In genomic region chr3:172749201-172749965, GRCh38 we compare ENCODE assay signal across 8 cellular contexts. TPM values are rescaled to one million over a fixed set of nuclear protein-coding genes. Genes with fewer than 3 reads are reported as not detected.
DNase-seq lines count a peak whose midpoint lies in the region; ATAC-seq lines count a peak whose summit lies in the region.

No MANE protein-coding gene starts in this region.

- intact Hi-C loops in CD4-positive, alpha-beta memory T cell (cut with micrococcal nuclease), result no loop called here

- H3K4me1 ChIP-seq in CD4-positive, alpha-beta memory T cell (ENCODE audit: insufficient read depth, low read length), result peaks cover 19% of the 10 kb centered on the region
- peaks cover 15% of the 10 kb centered on the region for H3K4me1 ChIP-seq in HUES64 (ENCODE audit: insufficient read depth, low read length)

- H3K27me3 Mint-ChIP-seq in CD4-positive, alpha-beta memory T cell, result no peaks in the 10 kb centered on the region

- H3K4me3 ChIP-seq in CD4-positive, alpha-beta memory T cell (ENCODE audit: low read length in 2 of 2), result peak overlapping the region in 1 of 2 donors; percentile 36
- H3K4me3 ChIP-seq in HUES64 (ENCODE audit: low read length), result peak overlapping the region; percentile 54
- H3K4me3 ChIP-seq in skin epidermis, result peak overlapping the region in 6 of 7 experiments; percentile 72 to 97 (median 85)

- CTCF ChIA-PET in CD4-positive, alpha-beta memory T cell (lab: Charles Lee; ENCODE audit: partially characterized antibody), result interaction anchor here (0.7 to 1.7 kb wide), 12 partner anchors 8 to 474 kb away, joined by 3 to 7 read pairs (median 3); partner anchors contain the start of gene NCEH1

- H3K9ac ChIP-seq in HUES64 (ENCODE audit: low read depth, low read length), result peak overlapping the region; percentile 77; the same call in 1 of the 2 replicates

- H3K27ac Mint-ChIP-seq in CD4-positive, alpha-beta memory T cell, result peak overlapping the region; percentile 38 to 96 (median 90)

- no peak overlapping the region for H3K27ac ChIP-seq in CD4-positive, alpha-beta memory T cell (ENCODE audit: low read depth, low read length)
- peak overlapping the region; percentile 38; the same call in 1 of the 2 replicates for H3K27ac ChIP-seq in HUES64 (ENCODE audit: low read depth, low read length)
- H3K27ac ChIP-seq in skin epidermis, result peak overlapping the region in 19 of 21 experiments; percentile 35 to 92 (median 82)

- peak overlapping the region in 7 of 8 donors; percentile 12 to 99 (median 99) for H3K4me3 Mint-ChIP-seq in CD4-positive, alpha-beta memory T cell

- peaks cover 0 to 3% of the 10 kb centered on the region in 2 donors for H3K36me3 Mint-ChIP-seq in CD4-positive, alpha-beta memory T cell

- peaks cover 16 to 31% (median 21%) of the 10 kb centered on the region in 4 donors for H3K4me1 Mint-ChIP-seq in CD4-positive, alpha-beta memory T cell

- H3K9me3 ChIP-seq in CD4-positive, alpha-beta memory T cell (ENCODE audit: control insufficient read depth in 1 of 2, low read length in 2 of 2), result no peaks in the 10 kb centered on the region
- H3K9me3 ChIP-seq in HUES64 (ENCODE audit: insufficient read depth, low read depth, low read length), result no peaks in the 10 kb centered on the region

- no peaks in the 10 kb centered on the region for H3K36me3 ChIP-seq in CD4-positive, alpha-beta memory T cell (ENCODE audit: insufficient read depth, low read length)
- peaks cover 22% of the 10 kb centered on the region for H3K36me3 ChIP-seq in HUES64 (ENCODE audit: insufficient read depth, low read length)

- ATAC-seq in GM21515 (IDR thresholded peaks at IDR 0.05; ENCODE audit: unreplicated experiment) (no peak), HG02571 (IDR thresholded peaks at IDR 0.05; ENCODE audit: unreplicated experiment) (no peak)

- H3K27me3 ChIP-seq in CD4-positive, alpha-beta memory T cell (ENCODE audit: insufficient read depth, low read length), result no peaks in the 10 kb centered on the region
- H3K27me3 ChIP-seq in HUES64 (ENCODE audit: insufficient read depth, low read length), result no peaks in the 10 kb centered on the region

- 82% methylated on average over 6 of the region's 8 CpGs for WGBS in HUES64

- no peak for DNase-seq in CD4-positive, alpha-beta memory T cell
- DNase-seq in amniotic epithelial cell (ENCODE audit: low read depth), result peak; percentile 86
- peak; percentile 88 for DNase-seq in iris pigment epithelial cell (ENCODE audit: low read depth)
- DNase-seq in SIG-M5 treated with dmso at 0.1 percent for 504 hours (lab: John Stamatoyannopoulos, UW; ENCODE audit: unreplicated experiment), result no peak

- peaks cover 0 to 2% (median 0%) of the 10 kb centered on the region in 8 donors for H3K9me3 Mint-ChIP-seq in CD4-positive, alpha-beta memory T cell

- POLR2A ChIA-PET in CD4-positive, alpha-beta memory T cell (lab: Charles Lee; ENCODE audit: partially characterized antibody), result interaction anchor here (0.6 to 1.6 kb wide), 5 partner anchors 9 to 154 kb away, joined by 3 to 9 read pairs (median 3); partner anchors contain the start of gene NCEH1

RNA-seq across cellular contexts. Expression of gene ECT2, which starts 1.1 kb away (rescaled TPM):
- 1 to 10 TPM; 2.4 to 2.9 TPM for total RNA-seq in CD4-positive, alpha-beta memory T cell
- polyA plus RNA-seq in CD4-positive, alpha-beta memory T cell, result 1 to 10 TPM; 1.2 to 2.4 TPM
- 60.1 TPM for polyA plus RNA-seq in HUES64 (2013, experiment 1 of 2)
- 75.8 TPM for polyA plus RNA-seq in HUES64 (2013, experiment 2 of 2)

RNA-seq across cellular contexts. Expression of gene NCEH1, which starts 38.5 kb away (rescaled TPM):
- 1 to 10 TPM; 3.9 to 5.1 TPM for total RNA-seq in CD4-positive, alpha-beta memory T cell
- 1 to 10 TPM; 2.1 to 3.0 TPM for polyA plus RNA-seq in CD4-positive, alpha-beta memory T cell
- 1.6 TPM for polyA plus RNA-seq in HUES64 (2013, experiment 1 of 2)
- polyA plus RNA-seq in HUES64 (2013, experiment 2 of 2), result 2.1 TPM

Comparison
In these comparisons a context has a peak if more than half of its experiments do, and no peak if none do; other contexts are left out.
1. DNase-seq: peak in amniotic epithelial cell (single experiment) and iris pigment epithelial cell (single experiment); none in CD4-positive, alpha-beta memory T cell (0 of 5) and SIG-M5 treated with dmso at 0.1 percent for 504 hours (single experiment).